Comparison of ENCODE assay signal across 8 cellular contexts in the genomic region with DNA sequence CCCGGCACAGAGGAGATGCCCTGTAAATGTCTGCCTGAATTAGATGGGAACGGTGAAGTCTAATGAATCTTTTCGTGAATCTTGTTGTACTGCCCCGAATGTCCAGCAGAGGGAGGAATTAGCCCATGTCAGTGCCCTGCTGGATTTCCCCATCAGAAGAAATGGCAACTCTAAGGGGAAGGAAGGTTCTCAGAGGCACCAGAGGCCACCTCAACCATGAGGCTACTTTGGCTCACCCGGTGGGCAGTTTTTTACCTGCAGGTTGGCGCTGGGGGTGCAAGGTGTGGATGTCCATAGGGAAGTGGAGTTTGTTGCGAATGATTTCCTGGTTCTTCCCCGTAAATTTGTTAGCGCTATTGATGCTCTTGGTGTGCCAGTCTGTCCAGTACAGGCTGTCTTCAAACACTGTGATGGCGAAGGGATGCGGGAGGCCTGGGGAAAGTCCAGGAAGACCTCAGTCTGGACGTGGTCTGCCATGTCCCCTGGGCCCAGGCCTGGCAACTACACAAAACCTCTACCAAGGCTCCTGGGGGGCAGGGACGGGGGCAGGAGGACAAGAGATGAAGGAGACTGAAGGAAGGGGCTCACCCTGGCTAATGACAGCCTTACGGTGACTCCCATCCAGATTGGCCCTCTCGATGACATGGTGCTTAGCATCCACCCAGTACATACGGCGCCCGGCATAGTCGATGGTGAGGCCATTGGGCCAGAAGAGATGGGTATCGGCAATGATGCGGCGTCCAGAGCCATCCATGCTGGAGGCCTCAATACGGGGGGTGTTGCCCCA. TPM values are rescaled to one million over a fixed set of nuclear protein-coding genes. Genes with fewer than 3 reads are reported as not detected.
DNase-seq lines count a peak whose midpoint lies in the region; ATAC-seq and TF ChIP-seq lines count a peak whose summit lies in the region.

No MANE protein-coding gene starts in this region.

- no peak overlapping the region for H3K4me3 Mint-ChIP-seq in CD14-positive monocyte
- no peak overlapping the region for H3K4me3 Mint-ChIP-seq in brain

- peaks cover 0 to 3% (median 0%) of the 10 kb centered on the region in 7 donors for H3K9me3 Mint-ChIP-seq in CD14-positive monocyte
- no peaks in the 10 kb centered on the region for H3K9me3 Mint-ChIP-seq in brain

- no peaks in the 10 kb centered on the region for H3K36me3 Mint-ChIP-seq in CD14-positive monocyte
- H3K36me3 Mint-ChIP-seq in brain, result peaks cover 31% of the 10 kb centered on the region

- TF ChIP-seq CTCF in CD14-positive monocyte (IDR thresholded peaks at IDR 0.05) (peak; percentile 85), brain (conservative IDR thresholded peaks at IDR 0.05) (peak; percentile 94 to 96)

- peaks cover 2% of the 10 kb centered on the region for H3K4me1 Mint-ChIP-seq in CD14-positive monocyte
- H3K4me1 Mint-ChIP-seq in brain, result peaks cover 4% of the 10 kb centered on the region

- intact Hi-C loops in CD14-positive monocyte (cut with micrococcal nuclease), result loop anchor here (2.0 kb wide), 2 partner anchors 263 to 267 kb away; no protein-coding TSS in a partner anchor

- H3K27me3 Mint-ChIP-seq in CD14-positive monocyte (ENCODE audit: low read depth in 3 of 3) (peaks cover 0 to 1% (median 0%) of the 10 kb centered on the region in 3 donors), brain (no peaks in the 10 kb centered on the region)

- H3K27ac Mint-ChIP-seq in CD14-positive monocyte (peak overlapping the region in 1 of 7 donors; percentile 44), brain (peak overlapping the region; percentile 69 to 85 (median 74))

- no peak for ATAC-seq in HG03457 (IDR thresholded peaks at IDR 0.05; ENCODE audit: unreplicated experiment)

- DNase-seq in CD14-positive monocyte (ENCODE audit: low spot score) (peak; percentile 57), GOT3 (lab: John Stamatoyannopoulos, UW) (peak; percentile 9), NCI-H2107 (lab: John Stamatoyannopoulos, UW) (peak; percentile 74), UCSD-AML1 (lab: John Stamatoyannopoulos, UW; ENCODE audit: unreplicated experiment) (peak; percentile 49), iris pigment epithelial cell (ENCODE audit: low read depth) (peak; percentile 65)
- peak; percentile 40 to 60 for DNase-seq in stimulated activated CD4-positive, alpha-beta T cell treated with anti-CD3 and anti-CD28 coated beads, Interleukin-15, amount 100 ng/mL, for 48 hours (ENCODE audit: low read depth in 2 of 2)

RNA-seq across cellular contexts. Expression of a gene that starts 28.5 kb away (rescaled TPM):
- polyA plus RNA-seq in CD14-positive monocyte, result not detected
- 32.9 TPM for polyA plus RNA-seq in brain (ENCODE audit: insufficient read depth, low read depth, low replicate concordance)

RNA-seq across cellular contexts. Expression of a gene that starts 43.8 kb away (rescaled TPM):
- polyA plus RNA-seq in CD14-positive monocyte, result 10 to 100 TPM in 1 of 2 donors, 1 to 10 TPM in 1; 6.4 to 10.2 TPM
- 70.3 TPM for polyA plus RNA-seq in brain (ENCODE audit: insufficient read depth, low read depth, low replicate concordance)

RNA-seq across cellular contexts. Expression of a gene that starts 46.7 kb away (rescaled TPM):
- polyA plus RNA-seq in CD14-positive monocyte (1 to 10 TPM; 5.9 to 6.5 TPM), brain (ENCODE audit: insufficient read depth, low read depth, low replicate concordance) (80.9 TPM)

Comparison
In these comparisons a context has a peak if more than half of its experiments do, and no peak if none do; other contexts are left out.
1. DNase-seq: peak in every context shown above with its lines; median percentile 74 in NCI-H2107; 65 in iris pigment epithelial cell; 57 in CD14-positive monocyte; 50 in stimulated activated CD4-positive, alpha-beta T cell treated with anti-CD3 and anti-CD28 coated beads, Interleukin-15, amount 100 ng/mL, for 48 hours; 49 in UCSD-AML1; 9 in GOT3.
2. RNA of a gene that starts 28.5 kb away (polyA plus RNA-seq): 32.9 TPM in brain (single experiment); not detected in CD14-positive monocyte; every median in the first group is over 10 times any median in the second.
3. RNA of a gene that starts 46.7 kb away (polyA plus RNA-seq): 80.9 TPM in brain (single experiment); 5.9 to 6.5 TPM in CD14-positive monocyte; every median in the first group is over 10 times any median in the second.